Comparison of ENCODE assay signal across 8 cellular contexts in genomic region chr14:61568572-61569011, GRCh38.
DNase-seq lines count a peak whose midpoint lies in the region; ATAC-seq, FAIRE-seq and TF ChIP-seq lines count a peak whose summit lies in the region.

No MANE protein-coding gene starts in this region.

- no peak for TF ChIP-seq POLR2A in HepG2 (IDR thresholded peaks at IDR 0.05; ENCODE audit: insufficient read depth in 1 of 2, low read depth in 2 of 2, low read length in 2 of 2)

- DNase-seq in NCI-H748 (lab: John Stamatoyannopoulos, UW; ENCODE audit: unreplicated experiment) (peak; percentile 48), NCI-H748 treated with DMSO at 0.1 percent for 48 hours (lab: John Stamatoyannopoulos, UW) (no peak), SK-N-DZ (ENCODE audit: low spot score) (peak; percentile 26), astrocyte of the spinal cord (ENCODE audit: low read depth, low spot score) (no peak), HepG2 (ENCODE audit: low spot score) (no peak), ACHN (no peak)
- peak; percentile 14 for DNase-seq in stimulated activated CD8-positive, alpha-beta memory T cell treated with anti-CD3 and anti-CD28 coated beads, Interleukin-7, amount 100 ng/mL, for 24 hours (ENCODE audit: low read depth)

- POLR2A ChIA-PET in HepG2 (lab: Yijun Ruan, JAX): interaction anchor here (3.2 kb wide), 1 partner anchor 9 kb away, joined by 17 read pairs; no protein-coding TSS in a partner anchor

- TF ChIP-seq CTCF in astrocyte of the spinal cord (IDR thresholded peaks at IDR 0.05; ENCODE audit: low read depth, low read length) (peak; percentile 2), HepG2 (CRISPR knock-in tag; IDR thresholded peaks at IDR 0.05) (no peak)

- CTCF ChIA-PET in HepG2 (lab: Yijun Ruan, JAX; ENCODE audit: low intra/inter-chr PET ratio, low total read pairs): no interaction called here

- no peaks in the 10 kb centered on the region for H3K36me3 ChIP-seq in HepG2 (replicated peaks in 1 of 2; ENCODE audit: control insufficient read depth in 1 of 2, insufficient read depth in 2 of 2, low read length in 2 of 2)

- no peaks in the 10 kb centered on the region for H3K9me3 ChIP-seq in HepG2 (ENCODE audit: low read length)

- in situ Hi-C loops in astrocyte of the spinal cord (cut with HindIII; ENCODE audit: low sequenced_read_pairs) (no loop called here), HepG2 (cut with HindIII; ENCODE audit: extremely low pct_ligation_motif_present, low pct_unique_long_range_greater_than_20kb) (no loop called here), ACHN (cut with HindIII; ENCODE audit: low pct_ligation_motif_present, low pct_unique_long_range_greater_than_20kb, low sequenced_read_pairs) (no loop called here)

- no peaks in the 10 kb centered on the region for H4K20me1 ChIP-seq in HepG2 (ENCODE audit: insufficient read depth, low read length)

- no peak for TF ChIP-seq RAD21 in HepG2 (CRISPR knock-in tag; IDR thresholded peaks at IDR 0.05)

- no peaks in the 10 kb centered on the region for H3K27me3 ChIP-seq in HepG2 (ENCODE audit: control insufficient read depth in 1 of 2, insufficient read depth in 2 of 2, low read length in 2 of 2)

- 100% methylated on average over 1 of the region's 34 CpGs for WGBS in HepG2 (ENCODE audit: low lambda C conversion rate)

- no peak overlapping the region for H3K27ac ChIP-seq in HepG2 (ENCODE audit: extremely low read length, insufficient read depth, low read length)

- peak overlapping the region; percentile 2 for H2AFZ ChIP-seq in HepG2 (ENCODE audit: low read length)

- no peaks in the 10 kb centered on the region for H3K79me2 ChIP-seq in HepG2 (ENCODE audit: insufficient read depth, low read length)

- ATAC-seq in HG03097 (IDR thresholded peaks at IDR 0.05; ENCODE audit: low FRiP score, unreplicated experiment): peak; percentile 78
- ATAC-seq in HepG2: no peak

- TF ChIP-seq EP300 in HepG2 (IDR thresholded peaks at IDR 0.05; ENCODE audit: low read depth in 2 of 2, low read length in 2 of 2): no peak
- TF ChIP-seq EP300 in HepG2 (CRISPR knock-in tag; IDR thresholded peaks at IDR 0.05; ENCODE audit: borderline replicate concordance): no peak

- H3K9ac ChIP-seq in HepG2 (ENCODE audit: insufficient read depth, low read depth, low read length): no peak overlapping the region

- BruUV-seq in HepG2 (replicated peaks; lab: Mats Ljungman, UMichigan): no TSS peak

- H3K4me1 ChIP-seq in HepG2 (ENCODE audit: insufficient read depth, low read length): peaks cover 78% of the 10 kb centered on the region

- intact Hi-C loops in HepG2 (cut with micrococcal nuclease; ENCODE audit: unreplicated experiment): no loop called here

- no peak for FAIRE-seq in HepG2 (lab: Jason Lieb, UNC)

- H3K4me3 ChIP-seq in astrocyte of the spinal cord (ENCODE audit: low read depth, low read length) (no peak overlapping the region), HepG2 (replicated peaks in 1 of 3; ENCODE audit: insufficient read depth in 1 of 3, low read depth in 2 of 3, low read length in 3 of 3) (no peak overlapping the region)

- no peak overlapping the region for H3K4me2 ChIP-seq in HepG2 (ENCODE audit: low read depth, low read length)

TF ChIP-seq in HepG2, 621 proteins besides CTCF, POLR2A, EP300 and RAD21:
- no peak for TF ChIP-seq ERF (CRISPR knock-in tag; IDR thresholded peaks at IDR 0.05)
- no peak for TF ChIP-seq ZNF446 (CRISPR knock-in tag; IDR thresholded peaks at IDR 0.05)
- no peak for TF ChIP-seq ZNF740 (CRISPR knock-in tag; IDR thresholded peaks at IDR 0.05)
- TF ChIP-seq ATF6 (CRISPR knock-in tag; conservative IDR thresholded peaks at IDR 0.05): no peak
- TF ChIP-seq MLX (CRISPR knock-in tag; IDR thresholded peaks at IDR 0.05): no peak
- no peak for TF ChIP-seq RFX5 (IDR thresholded peaks at IDR 0.05; ENCODE audit: low read depth, low read length)
- TF ChIP-seq TARDBP (CRISPR knock-in tag; IDR thresholded peaks at IDR 0.05): no peak
- TF ChIP-seq ZNF792 (CRISPR knock-in tag; IDR thresholded peaks at IDR 0.05): no peak

Comparison
In these comparisons a context has a peak if more than half of its experiments do, and no peak if none do; other contexts are left out.
1. DNase-seq: peak in NCI-H748 (single experiment), SK-N-DZ (single experiment) and stimulated activated CD8-positive, alpha-beta memory T cell treated with anti-CD3 and anti-CD28 coated beads, Interleukin-7, amount 100 ng/mL, for 24 hours (single experiment); none in NCI-H748 treated with DMSO at 0.1 percent for 48 hours (single experiment), astrocyte of the spinal cord (single experiment), HepG2 (single experiment) and ACHN (single experiment).